Comparison of ENCODE assay signal across 8 cellular contexts in genomic region chr11:128039140-128040021, GRCh38.
DNase-seq lines count a peak whose midpoint lies in the region; ATAC-seq and TF ChIP-seq lines count a peak whose summit lies in the region.

No MANE protein-coding gene starts in this region.

- ATAC-seq in GM21447 (IDR thresholded peaks at IDR 0.05; ENCODE audit: unreplicated experiment): peak; percentile 92

- H3K4me3 ChIP-seq in colonic mucosa: no peak overlapping the region

- DNase-seq in CD1c-positive myeloid dendritic cell (ENCODE audit: extremely low spot score) (peak; percentile 81), KBM-7 (peak; percentile 28), colonic mucosa (peak; percentile 45), renal cortical epithelial cell (ENCODE audit: low read depth) (peak; percentile 84), NCI-H2171 treated with DMSO at 0.1 percent for 48 hours (lab: John Stamatoyannopoulos, UW) (no peak), NCI-H146 (lab: John Stamatoyannopoulos, UW) (no peak)
- DNase-seq in activated CD4-positive, CD25-positive, alpha-beta regulatory T cell treated with anti-CD3 and anti-CD28 coated beads, Interleukin-2, amount 50 U/mL, for 72 hours: peak; percentile 63

- intact Hi-C loops in colonic mucosa (cut with DNase I): no loop called here

- no peaks in the 10 kb centered on the region for H3K36me3 ChIP-seq in colonic mucosa

- H3K27me3 ChIP-seq in colonic mucosa: no peaks in the 10 kb centered on the region

- no peak for TF ChIP-seq CTCF in colonic mucosa (IDR thresholded peaks at IDR 0.05)

- no peak overlapping the region for H3K27ac ChIP-seq in colonic mucosa

- H3K9ac ChIP-seq in colonic mucosa (ENCODE audit: low read depth in 2 of 2, low read length in 2 of 2): no peak overlapping the region

- no peaks in the 10 kb centered on the region for H3K4me1 ChIP-seq in colonic mucosa

- in situ Hi-C loops in KBM-7 (cut with MboI; ENCODE audit: low pct_unique_long_range_greater_than_20kb, low sequenced_read_pairs): no loop called here

- H3K9me3 ChIP-seq in colonic mucosa: no peaks in the 10 kb centered on the region

Comparison
In these comparisons a context has a peak if more than half of its experiments do, and no peak if none do; other contexts are left out.
1. DNase-seq: peak in CD1c-positive myeloid dendritic cell (single experiment), KBM-7 (single experiment), activated CD4-positive, CD25-positive, alpha-beta regulatory T cell treated with anti-CD3 and anti-CD28 coated beads, Interleukin-2, amount 50 U/mL, for 72 hours (single experiment), colonic mucosa (single experiment) and renal cortical epithelial cell (single experiment); none in NCI-H2171 treated with DMSO at 0.1 percent for 48 hours (single experiment) and NCI-H146 (single experiment).